ENCODE assay signal across 19 cellular contexts in genomic region chr3:133479401-133479800, GRCh38.
DNase-seq lines count a peak whose midpoint lies in the region; ATAC-seq and TF ChIP-seq lines count a peak whose summit lies in the region.
"Had no signal": no experiment of that assay in that cellular context is flagged by ENCODE, and none has a peak within 500 bp of the region (broad histone marks: within the 10 kb centered on the region; RNA-seq: fewer than 3 reads in every experiment).

No MANE protein-coding gene starts in this region.

- H3K9me3 Mint-ChIP-seq in naive thymus-derived CD8-positive, alpha-beta T cell, result no peaks in the 10 kb centered on the region

- H3K36me3 ChIP-seq in DOHH2 (ENCODE audit: control insufficient read depth, low read length) (peaks cover 33% of the 10 kb centered on the region), MM.1S (replicated peaks; ENCODE audit: insufficient read depth, low read length) (no peaks in the 10 kb centered on the region), SU-DHL-6 (ENCODE audit: low read length) (peaks cover 2% of the 10 kb centered on the region; the same call in 1 of the 2 replicates)
- H3K36me3 ChIP-seq: HAP-1, SJSA1 had no signal

- H3K4me3 Mint-ChIP-seq in naive thymus-derived CD8-positive, alpha-beta T cell, result peak overlapping the region in 1 of 10 donors; percentile 8

- H3K9me2 ChIP-seq in DOHH2 (replicated peaks; ENCODE audit: control insufficient read depth, low read length) (no peaks in the 10 kb centered on the region), MM.1S (replicated peaks; ENCODE audit: insufficient read depth, low read length) (no peaks in the 10 kb centered on the region), SU-DHL-6 (replicated peaks; ENCODE audit: insufficient read depth, low read length) (no peaks in the 10 kb centered on the region)

- H3K4me2 ChIP-seq in DOHH2 (ENCODE audit: low read length) (peak overlapping the region; percentile 88), MM.1S (ENCODE audit: low read depth, low read length) (peak overlapping the region; percentile 63), SU-DHL-6 (ENCODE audit: low read depth, low read length, poor library complexity, severe bottlenecking) (peak overlapping the region; percentile 77)
- H3K4me2 ChIP-seq: A549 had no signal

- no peaks in the 10 kb centered on the region for H4K20me1 ChIP-seq in DOHH2 (ENCODE audit: control insufficient read depth, insufficient read depth, low read depth, low read length)
- H4K20me1 ChIP-seq in MM.1S (ENCODE audit: insufficient read depth, low read length), result no peaks in the 10 kb centered on the region
- no peaks in the 10 kb centered on the region for H4K20me1 ChIP-seq in SU-DHL-6 (ENCODE audit: low read depth, low read length)

- peak overlapping the region; percentile 97 for H3K27ac ChIP-seq in DOHH2 (ENCODE audit: low read depth, low read length)
- peak overlapping the region; percentile 95 for H3K27ac ChIP-seq in MM.1S (ENCODE audit: low read length)
- H3K27ac ChIP-seq in SU-DHL-6 (ENCODE audit: low read depth, low read length), result peak overlapping the region; percentile 99
- H3K27ac ChIP-seq: A549, C4-2B, SJSA1 had no signal

- H2AFZ ChIP-seq in MM.1S (ENCODE audit: low read length), result no peak overlapping the region
- H2AFZ ChIP-seq in SU-DHL-6 (ENCODE audit: low read depth, low read length, severe bottlenecking), result no peak overlapping the region

- peaks cover 0 to 12% (median 2%) of the 10 kb centered on the region in 3 donors for H3K36me3 Mint-ChIP-seq in naive thymus-derived CD8-positive, alpha-beta T cell

- H3K4me1 ChIP-seq in DOHH2 (ENCODE audit: control insufficient read depth, low read length), result peaks cover 91% of the 10 kb centered on the region
- peaks cover 68% of the 10 kb centered on the region for H3K4me1 ChIP-seq in MM.1S (ENCODE audit: low read length)
- H3K4me1 ChIP-seq: A549 had no signal

- H3K9ac ChIP-seq in MM.1S (ENCODE audit: low read length) (peak overlapping the region; percentile 87; the same call in 1 of the 2 replicates), SU-DHL-6 (ENCODE audit: low read length) (peak overlapping the region; percentile 67)

- peaks cover 73% of the 10 kb centered on the region for H3F3A ChIP-seq in DOHH2 (ENCODE audit: control insufficient read depth, insufficient read depth)
- H3F3A ChIP-seq in MM.1S (ENCODE audit: insufficient read depth, low read length), result peaks cover 62% of the 10 kb centered on the region
- H3F3A ChIP-seq in SU-DHL-6 (ENCODE audit: insufficient read depth), result peaks cover 76% of the 10 kb centered on the region

- H3K9me3 ChIP-seq in DOHH2 (ENCODE audit: control insufficient read depth, insufficient read depth, low read length) (peaks cover 4% of the 10 kb centered on the region; the same call in 1 of the 2 replicates), MM.1S (replicated peaks; ENCODE audit: insufficient read depth, low read length) (no peaks in the 10 kb centered on the region), SU-DHL-6 (ENCODE audit: insufficient read depth, low read length) (no peaks in the 10 kb centered on the region)
- H3K9me3 ChIP-seq: A549, HAP-1, SJSA1 had no signal

- H3K4me3 ChIP-seq in DOHH2 (ENCODE audit: low read length) (peak overlapping the region; percentile 57), MM.1S (ENCODE audit: low read length) (no peak overlapping the region; the same call in 1 of the 2 replicates), SU-DHL-6 (ENCODE audit: insufficient read depth, low read length, poor library complexity, severe bottlenecking) (peak overlapping the region; percentile 28)
- H3K4me3 ChIP-seq: A549, HAP-1, SJSA1 had no signal

- H3K4me1 Mint-ChIP-seq in naive thymus-derived CD8-positive, alpha-beta T cell, result peaks cover 19 to 69% (median 51%) of the 10 kb centered on the region in 4 donors

- peak; percentile 39 to 47 for ATAC-seq in naive thymus-derived CD8-positive, alpha-beta T cell
- ATAC-seq in HG02870 (IDR thresholded peaks at IDR 0.05; ENCODE audit: unreplicated experiment), result no peak
- ATAC-seq in HG02798 (IDR thresholded peaks at IDR 0.05; ENCODE audit: poor library complexity, unreplicated experiment), result no peak
- no peak for ATAC-seq in stimulated activated naive CD8-positive, alpha-beta T cell treated with anti-CD3 and anti-CD28 coated beads, Interleukin-15, Interleukin-2, amounts not matched to agents 100 U/mL and 50 U/mL, for 24 hours
- ATAC-seq: A549 had no signal

- POLR2A ChIA-PET in naive thymus-derived CD8-positive, alpha-beta T cell (lab: Charles Lee), result interaction anchor here (1.1 kb wide), 1 partner anchor 95 kb away, joined by 3 read pairs; no protein-coding TSS in a partner anchor

- TF ChIP-seq CTCF in DOHH2 (IDR thresholded peaks at IDR 0.05; ENCODE audit: low read depth, low read length, poor library complexity, severe bottlenecking) (no peak), MM.1S (IDR thresholded peaks at IDR 0.05; ENCODE audit: low read length) (no peak), SU-DHL-6 (IDR thresholded peaks at IDR 0.05; ENCODE audit: insufficient read depth, low read length, poor library complexity, severe bottlenecking) (no peak)

- peak; percentile 68 for DNase-seq in MM.1S
- DNase-seq in naive thymus-derived CD8-positive, alpha-beta T cell, result no peak
- DNase-seq in activated CD4-positive, CD25-positive, alpha-beta regulatory T cell treated with anti-CD3 and anti-CD28 coated beads, Interleukin-2, amount 50 U/mL, for 72 hours, result no peak
- no peak for DNase-seq in stimulated activated naive CD8-positive, alpha-beta T cell treated with anti-CD3 and anti-CD28 coated beads, Interleukin-15, Interleukin-2, amounts not matched to agents 100 U/mL and 50 U/mL, for 24 hours
- DNase-seq: DMS153, EL, KBM-7, NCI-H1092 treated with DMSO at 0.1 percent for 48 hours, NCI-H2081 treated with DMSO at 0.1 percent for 48 hours, NCI-H524, RPMI8226 had no signal

- H3K79me2 ChIP-seq in DOHH2 (ENCODE audit: control insufficient read depth, low read length) (peaks cover 61% of the 10 kb centered on the region), MM.1S (ENCODE audit: low read length) (peaks cover 6% of the 10 kb centered on the region; the same call in 1 of the 2 replicates), SU-DHL-6 (ENCODE audit: insufficient read depth, low read length) (peaks cover 33% of the 10 kb centered on the region)

- H3K27me3 ChIP-seq in DOHH2 (ENCODE audit: control insufficient read depth, low read length), result no peaks in the 10 kb centered on the region
- no peaks in the 10 kb centered on the region for H3K27me3 ChIP-seq in MM.1S (replicated peaks; ENCODE audit: insufficient read depth, low read length)
- H3K27me3 ChIP-seq in SU-DHL-6 (ENCODE audit: low read length), result no peaks in the 10 kb centered on the region
- H3K27me3 ChIP-seq: SJSA1 had no signal

- no peak overlapping the region for H3K27ac Mint-ChIP-seq in naive thymus-derived CD8-positive, alpha-beta T cell

- no peaks in the 10 kb centered on the region for H3K27me3 Mint-ChIP-seq in naive thymus-derived CD8-positive, alpha-beta T cell

Comparison
In these comparisons a context has a peak if more than half of its experiments do, and no peak if none do; other contexts are left out.
1. ATAC-seq: peak in naive thymus-derived CD8-positive, alpha-beta T cell (2 of 2); none in HG02870 (single experiment), HG02798 (single experiment) and stimulated activated naive CD8-positive, alpha-beta T cell treated with anti-CD3 and anti-CD28 coated beads, Interleukin-15, Interleukin-2, amounts not matched to agents 100 U/mL and 50 U/mL, for 24 hours (single experiment).
2. Peak in every context shown above with its lines, with median percentiles within 50 percentile points of each other: H3K27ac ChIP-seq and H3K4me2 ChIP-seq.